ENCODE assay signal across 17 cellular contexts in genomic region chr22:42229455-42230149, GRCh38. TPM values are rescaled to one million over a fixed set of nuclear protein-coding genes. Genes with fewer than 3 reads are reported as not detected.
DNase-seq lines count a peak whose midpoint lies in the region; ATAC-seq, FAIRE-seq and TF ChIP-seq lines count a peak whose summit lies in the region.
"Had no signal": no experiment of that assay in that cellular context is flagged by ENCODE, and none has a peak within 500 bp of the region (broad histone marks: within the 10 kb centered on the region; RNA-seq: fewer than 3 reads in every experiment).

No MANE protein-coding gene starts in this region.

- CTCF ChIA-PET in CD8-positive, alpha-beta T cell (lab: Charles Lee) = interaction anchor here (1.2 to 1.3 kb wide), 2 partner anchors 13 to 15 kb away, joined by 3 read pairs; no protein-coding TSS in a partner anchor

- H3K27ac Mint-ChIP-seq in CD8-positive, alpha-beta T cell = peak overlapping the region; percentile 34
- H3K27ac Mint-ChIP-seq: activated T-helper 1 cell treated with anti-CD3 and anti-CD28 coated beads, Interleukin-12 subunit alpha, Interleukin-12 subunit beta, Interleukin-2, Interleukin-4 antibody, amounts not matched to agents 30 ng/mL and 10 ng/mL and 1 ng/mL, durations not matched to agents 14 hours and 24 hours and 36 hours had no signal

- no peaks in the 10 kb centered on the region for H3K27me3 ChIP-seq in CD8-positive, alpha-beta T cell (ENCODE audit: insufficient read depth, low read length)
- no peaks in the 10 kb centered on the region for H3K27me3 ChIP-seq in fibroblast of lung (ENCODE audit: control insufficient read depth, insufficient read depth, low read length)
- H3K27me3 ChIP-seq in pancreas = no peaks in the 10 kb centered on the region
- H3K27me3 ChIP-seq in vagina = no peaks in the 10 kb centered on the region
- H3K27me3 ChIP-seq: BLaER1 treated with 17β-estradiol and CSF1 and Interleukin-3, amounts not matched to agents 10 nM and 100 nM had no signal

- H3K27ac ChIP-seq in CD8-positive, alpha-beta T cell (ENCODE audit: low read depth, low read length) = no peak overlapping the region
- no peak overlapping the region for H3K27ac ChIP-seq in fibroblast of lung (ENCODE audit: insufficient read depth, low read length)
- peak overlapping the region in 1 of 4 donors; percentile 29 for H3K27ac ChIP-seq in pancreas
- no peak overlapping the region for H3K27ac ChIP-seq in vagina
- no peak overlapping the region for H3K27ac ChIP-seq in caudate nucleus (ENCODE audit: low read depth, low read length)
- H3K27ac ChIP-seq: BLaER1 treated with 17β-estradiol and CSF1 and Interleukin-3, amounts not matched to agents 10 nM and 100 nM had no signal

- no peaks in the 10 kb centered on the region for H3K9me3 Mint-ChIP-seq in CD8-positive, alpha-beta T cell
- H3K9me3 Mint-ChIP-seq: activated T-helper 1 cell treated with anti-CD3 and anti-CD28 coated beads, Interleukin-12 subunit alpha, Interleukin-12 subunit beta, Interleukin-2, Interleukin-4 antibody, amounts not matched to agents 30 ng/mL and 10 ng/mL and 1 ng/mL, durations not matched to agents 14 hours and 24 hours and 36 hours had no signal

- no peak for DNase-seq in CD8-positive, alpha-beta T cell
- DNase-seq in LNCaP clone FGC (ENCODE audit: low read depth) (peak; percentile 19), fibroblast of lung (ENCODE audit: low read depth in 2 of 2) (peak; percentile 61 to 74), pancreas (peak in 2 of 6 donors; percentile 17 to 54), vagina (ENCODE audit: extremely low spot score in 2 of 2) (no peak), DMS153 (lab: John Stamatoyannopoulos, UW) (no peak), caudate nucleus (lab: John Stamatoyannopoulos, UW) (no peak)
- no peak for DNase-seq in activated CD4-positive, alpha-beta T cell treated with anti-CD3 and anti-CD28 coated beads, Interleukin-2, amount 50 U/mL, for 4 hours
- DNase-seq: activated CD4-positive, alpha-beta T cell treated with anti-CD3 and anti-CD28 coated beads for 48 hours; KBM-7; NCI-H187; NCI-H69; RPMI8226; stimulated activated CD4-positive, alpha-beta T cell treated with anti-CD3 and anti-CD28 coated beads, Interleukin-2, amount 100 ng/mL, for 48 hours; T-helper 2 cell had no signal

- H3K4me1 ChIP-seq in CD8-positive, alpha-beta T cell (ENCODE audit: insufficient read depth, low read length) = peaks cover 22% of the 10 kb centered on the region
- no peaks in the 10 kb centered on the region for H3K4me1 ChIP-seq in fibroblast of lung (ENCODE audit: control insufficient read depth, extremely low read depth, insufficient read depth, low read length)
- H3K4me1 ChIP-seq in pancreas = peaks cover 12 to 27% (median 16%) of the 10 kb centered on the region in 3 donors
- peaks cover 61% of the 10 kb centered on the region for H3K4me1 ChIP-seq in vagina

- no peak overlapping the region for H3K4me3 ChIP-seq in CD8-positive, alpha-beta T cell (ENCODE audit: low read depth, low read length)
- H3K4me3 ChIP-seq in LNCaP clone FGC (ENCODE audit: low read depth, low read length) = no peak overlapping the region; the same call in 1 of the 2 replicates
- H3K4me3 ChIP-seq in fibroblast of lung (replicated peaks in 1 of 4; ENCODE audit: control extremely low read depth in 1 of 4, insufficient read depth in 1 of 4, low read depth in 3 of 4, low read length in 4 of 4) = no peak overlapping the region
- H3K4me3 ChIP-seq in pancreas = no peak overlapping the region
- H3K4me3 ChIP-seq in vagina = no peak overlapping the region
- H3K4me3 ChIP-seq: BLaER1 treated with 17β-estradiol and CSF1 and Interleukin-3, amounts not matched to agents 10 nM and 100 nM had no signal

- peaks cover 8% of the 10 kb centered on the region for H3K79me2 ChIP-seq in fibroblast of lung (ENCODE audit: control insufficient read depth, insufficient read depth, low read length)

- H2AFZ ChIP-seq in fibroblast of lung (ENCODE audit: low read length) = no peak overlapping the region

- POLR2A ChIA-PET in CD8-positive, alpha-beta T cell (lab: Charles Lee) = no interaction called here

- no peak overlapping the region for H3K9ac ChIP-seq in fibroblast of lung (ENCODE audit: insufficient read depth, low read length)
- H3K9ac ChIP-seq: BLaER1 treated with 17β-estradiol and CSF1 and Interleukin-3, amounts not matched to agents 10 nM and 100 nM had no signal

- H3K9me3 ChIP-seq in CD8-positive, alpha-beta T cell (ENCODE audit: low read length) = no peaks in the 10 kb centered on the region
- H3K9me3 ChIP-seq in fibroblast of lung (ENCODE audit: control insufficient read depth, insufficient read depth, low read depth, low read length) (no peaks in the 10 kb centered on the region), pancreas (no peaks in the 10 kb centered on the region), vagina (no peaks in the 10 kb centered on the region)
- H3K9me3 ChIP-seq: BLaER1 treated with 17β-estradiol and CSF1 and Interleukin-3, amounts not matched to agents 10 nM and 100 nM had no signal

- no peaks in the 10 kb centered on the region for H4K20me1 ChIP-seq in fibroblast of lung (ENCODE audit: control insufficient read depth, extremely low read depth, insufficient read depth, low read length)

- TF ChIP-seq POLR2A in vagina (IDR thresholded peaks at IDR 0.05) = no peak

- intact Hi-C loops in CD8-positive, alpha-beta T cell (cut with DNase I, micrococcal nuclease) = no loop called here
- intact Hi-C loops in pancreas (cut with DNase I) (no loop called here), vagina (cut with DNase I) (loop anchor here (10.0 kb wide), 1 partner anchor 75 kb away; no protein-coding TSS in a partner anchor)

- H3K27me3 Mint-ChIP-seq in CD8-positive, alpha-beta T cell (ENCODE audit: low read depth) = no peaks in the 10 kb centered on the region

- peaks cover 16% of the 10 kb centered on the region for H3K36me3 Mint-ChIP-seq in CD8-positive, alpha-beta T cell

- TF ChIP-seq CTCF in CD8-positive, alpha-beta T cell (IDR thresholded peaks at IDR 0.05) = no peak
- TF ChIP-seq CTCF in LNCaP clone FGC (IDR thresholded peaks at IDR 0.05; ENCODE audit: control insufficient read depth, extremely low read depth, insufficient read depth) = no peak
- no peak for TF ChIP-seq CTCF in fibroblast of lung (conservative IDR thresholded peaks at IDR 0.05 in 1 of 2, IDR thresholded peaks at IDR 0.05 in 1 of 2; ENCODE audit: low read depth in 1 of 2, low read length in 2 of 2)
- no peak for TF ChIP-seq CTCF in pancreas (IDR thresholded peaks at IDR 0.05)
- TF ChIP-seq CTCF in vagina (IDR thresholded peaks at IDR 0.05) = no peak

- WGBS in pancreas, 2 donors = 31 to 38% methylated on average over 6 of the region's 6 CpGs

- no peaks in the 10 kb centered on the region for H3K36me3 ChIP-seq in CD8-positive, alpha-beta T cell (ENCODE audit: insufficient read depth, low read length)
- H3K36me3 ChIP-seq in fibroblast of lung (ENCODE audit: control insufficient read depth, insufficient read depth, low read length) (no peaks in the 10 kb centered on the region), pancreas (no peaks in the 10 kb centered on the region), vagina (no peaks in the 10 kb centered on the region)

- no peak for FAIRE-seq in pancreas (lab: Jason Lieb, UNC)

- no peak overlapping the region for H3K4me3 Mint-ChIP-seq in CD8-positive, alpha-beta T cell
- H3K4me3 Mint-ChIP-seq: activated T-helper 1 cell treated with anti-CD3 and anti-CD28 coated beads, Interleukin-12 subunit alpha, Interleukin-12 subunit beta, Interleukin-2, Interleukin-4 antibody, amounts not matched to agents 30 ng/mL and 10 ng/mL and 1 ng/mL, durations not matched to agents 14 hours and 24 hours and 36 hours had no signal

- H3K4me2 ChIP-seq in fibroblast of lung (ENCODE audit: extremely low read depth, insufficient read depth, low read length) = no peak overlapping the region

- H3K4me1 Mint-ChIP-seq in CD8-positive, alpha-beta T cell (ENCODE audit: low read depth) = peaks cover 65% of the 10 kb centered on the region

- no peak for ATAC-seq in CD8-positive, alpha-beta T cell
- peak; percentile 78 to 83 (median 82) for ATAC-seq in pancreas

RNA-seq across cellular contexts. Expression of gene TCF20, which starts 40.9 kb away (rescaled TPM):
- total RNA-seq in CD8-positive, alpha-beta T cell = 10 to 100 TPM; 50.7 to 60.6 TPM
- 21.3 and 25.4 TPM in 2 replicates for total RNA-seq in fibroblast of lung
- 11.8 and 12.0 TPM in 2 replicates for polyA plus RNA-seq in fibroblast of lung
- 8.3 and 9.9 TPM in 2 replicates for polyA plus RNA-seq in fibroblast of lung (2012)
- 20.0 and 21.5 TPM in 2 replicates for polyA minus RNA-seq in fibroblast of lung (ENCODE audit: low replicate concordance)
- total RNA-seq in pancreas = 10 to 100 TPM; 15.8 to 28.3 (median 17.8) TPM
- polyA plus RNA-seq in pancreas = 1 to 10 TPM; 7.8 to 8.1 TPM
- 30.4 TPM for total RNA-seq in vagina

Comparison
In these comparisons a context has a peak if more than half of its experiments do, and no peak if none do; other contexts are left out.
1. DNase-seq: peak in LNCaP clone FGC (single experiment) and fibroblast of lung (2 of 2); none in CD8-positive, alpha-beta T cell (0 of 7), vagina (0 of 2), activated CD4-positive, alpha-beta T cell treated with anti-CD3 and anti-CD28 coated beads, Interleukin-2, amount 50 U/mL, for 4 hours (0 of 2), DMS153 (single experiment) and caudate nucleus (0 of 61).